In genomic region chr20:59403261-59403961, GRCh38 we compare ENCODE assay signal across 8 cellular contexts.
A peak's percentile ranks its signal among the peaks of the same experiment; 100 is the strongest.
DNase-seq lines count a peak whose midpoint lies in the region; ATAC-seq and TF ChIP-seq lines count a peak whose summit lies in the region.

No MANE protein-coding gene starts in this region.

- peaks cover 5% of the 10 kb centered on the region for H3K4me1 Mint-ChIP-seq in activated CD8-positive, alpha-beta T cell treated with anti-CD3 and anti-CD28 coated beads, Interleukin-2, amount 10 ng/mL, durations not matched to agents 7 days and 5 days (ENCODE audit: low read depth)

- no peak overlapping the region for H3K27ac ChIP-seq in effector memory CD4-positive, alpha-beta T cell (ENCODE audit: insufficient read depth, low read length, poor library complexity, severe bottlenecking)

- H3K36me3 Mint-ChIP-seq in activated CD8-positive, alpha-beta T cell treated with anti-CD3 and anti-CD28 coated beads, Interleukin-2, amount 10 ng/mL, durations not matched to agents 7 days and 5 days (ENCODE audit: low read depth) = no peaks in the 10 kb centered on the region

- no peaks in the 10 kb centered on the region for H3K9me3 Mint-ChIP-seq in activated CD8-positive, alpha-beta T cell treated with anti-CD3 and anti-CD28 coated beads, Interleukin-2, amount 10 ng/mL, durations not matched to agents 7 days and 5 days (ENCODE audit: insufficient read depth)

- TF ChIP-seq CTCF in GM10248 (IDR thresholded peaks at IDR 0.05; ENCODE audit: control extremely low read depth, extremely low read depth, low read depth, missing control alignments) = peak; percentile 86
- peak; percentile 98 for TF ChIP-seq CTCF in mucosa of descending colon (IDR thresholded peaks at IDR 0.05)

- intact Hi-C loops in mucosa of descending colon (cut with DNase I, micrococcal nuclease) = loop anchor here in 1 of 2 donors (5.0 kb wide), 1 partner anchor 176 kb away; no protein-coding TSS in a partner anchor

- ATAC-seq in activated CD8-positive, alpha-beta T cell treated with anti-CD3 and anti-CD28 coated beads, Interleukin-2, amount 10 ng/mL, durations not matched to agents 7 days and 5 days = peak; percentile 84
- ATAC-seq in mucosa of descending colon (peak; percentile 93), HG02973 (IDR thresholded peaks at IDR 0.05; ENCODE audit: unreplicated experiment) (no peak), HG03097 (IDR thresholded peaks at IDR 0.05; ENCODE audit: low FRiP score, unreplicated experiment) (no peak)

- POLR2A ChIA-PET in GM10248 (lab: Yijun Ruan, JAX) = no interaction called here
- POLR2A ChIA-PET in activated CD8-positive, alpha-beta T cell treated with anti-CD3 and anti-CD28 coated beads, Interleukin-2, amount 10 ng/mL, durations not matched to agents 7 days and 5 days (lab: Charles Lee) = no interaction called here

- no peak overlapping the region for H3K27ac Mint-ChIP-seq in activated CD8-positive, alpha-beta T cell treated with anti-CD3 and anti-CD28 coated beads, Interleukin-2, amount 10 ng/mL, durations not matched to agents 7 days and 5 days

- H3K27me3 ChIP-seq in effector memory CD4-positive, alpha-beta T cell (replicated peaks; ENCODE audit: control insufficient read depth, insufficient read depth, low read length, poor library complexity, severe bottlenecking) = peaks cover 13% of the 10 kb centered on the region

- DNase-seq in GM10248 (ENCODE audit: extremely low spot score) = peak; percentile 82
- DNase-seq in NCI-H1105 (lab: John Stamatoyannopoulos, UW) = peak; percentile 74
- peak; percentile 78 for DNase-seq in activated CD8-positive, alpha-beta T cell treated with anti-CD3 and anti-CD28 coated beads, Interleukin-2, amount 10 ng/mL, durations not matched to agents 7 days and 5 days
- peak; percentile 15 to 62 (median 58) for DNase-seq in effector memory CD4-positive, alpha-beta T cell
- peak; percentile 63 to 79 (median 71) for DNase-seq in mucosa of descending colon
- peak; percentile 90 for DNase-seq in stimulated activated CD8-positive, alpha-beta memory T cell treated with anti-CD3 and anti-CD28 coated beads, Interleukin-4, amount 100 ng/mL, for 48 hours

- H3K4me1 ChIP-seq in effector memory CD4-positive, alpha-beta T cell (ENCODE audit: control insufficient read depth, insufficient read depth, low read length, poor library complexity, severe bottlenecking) = peaks cover 15% of the 10 kb centered on the region
- peaks cover 15% of the 10 kb centered on the region for H3K4me1 ChIP-seq in mucosa of descending colon (ENCODE audit: low read depth)

- H3K27me3 Mint-ChIP-seq in activated CD8-positive, alpha-beta T cell treated with anti-CD3 and anti-CD28 coated beads, Interleukin-2, amount 10 ng/mL, durations not matched to agents 7 days and 5 days (ENCODE audit: low read depth) = peaks cover 14% of the 10 kb centered on the region

- peak overlapping the region; percentile 36 for H3K4me3 ChIP-seq in effector memory CD4-positive, alpha-beta T cell (ENCODE audit: insufficient read depth, low read depth, low read length, poor library complexity, severe bottlenecking)
- H3K4me3 ChIP-seq in mucosa of descending colon = no peak overlapping the region

- no peaks in the 10 kb centered on the region for H3K9me3 ChIP-seq in effector memory CD4-positive, alpha-beta T cell (ENCODE audit: control insufficient read depth, low read length)
- no peaks in the 10 kb centered on the region for H3K9me3 ChIP-seq in mucosa of descending colon

- peak overlapping the region; percentile 58 for H3K4me3 Mint-ChIP-seq in activated CD8-positive, alpha-beta T cell treated with anti-CD3 and anti-CD28 coated beads, Interleukin-2, amount 10 ng/mL, durations not matched to agents 7 days and 5 days

- H3K36me3 ChIP-seq in effector memory CD4-positive, alpha-beta T cell (ENCODE audit: control insufficient read depth, insufficient read depth, low read length) = no peaks in the 10 kb centered on the region
- no peaks in the 10 kb centered on the region for H3K36me3 ChIP-seq in mucosa of descending colon (ENCODE audit: low read depth)

- CTCF ChIA-PET in GM10248 (lab: Yijun Ruan, JAX) = interaction anchor here (0.7 to 2.7 kb wide), 10 partner anchors 9 to 564 kb away, joined by 3 to 8 read pairs (median 5); no protein-coding TSS in a partner anchor
- CTCF ChIA-PET in activated CD8-positive, alpha-beta T cell treated with anti-CD3 and anti-CD28 coated beads, Interleukin-2, amount 10 ng/mL, durations not matched to agents 7 days and 5 days (lab: Charles Lee) = interaction anchor here (0.6 to 5.1 kb wide), 24 partner anchors 8 to 539 kb away, joined by 3 to 37 read pairs (median 3); partner anchors contain the start of gene ATP5F1E

Comparison
In these comparisons a context has a peak if more than half of its experiments do, and no peak if none do; other contexts are left out.
1. ATAC-seq: peak in activated CD8-positive, alpha-beta T cell treated with anti-CD3 and anti-CD28 coated beads, Interleukin-2, amount 10 ng/mL, durations not matched to agents 7 days and 5 days (single experiment) and mucosa of descending colon (single experiment); none in HG02973 (single experiment) and HG03097 (single experiment).
2. Peak in every context shown above with its lines, with median percentiles within 50 percentile points of each other: DNase-seq.